In genomic region chr6:150599199-150600002, GRCh38 we compare ENCODE assay signal across 8 cellular contexts. TPM values are rescaled to one million over a fixed set of nuclear protein-coding genes. Genes with fewer than 3 reads are reported as not detected.
DNase-seq lines count a peak whose midpoint lies in the region; ATAC-seq and TF ChIP-seq lines count a peak whose summit lies in the region.

Gene PLEKHG1 (plus strand): TSS chr6:150599885. CDS start chr6:150733682, 133,797 bp downstream.

- H3K4me2 ChIP-seq in BLaER1, result peak within 1 kb of the TSS; percentile 97
- H3K4me2 ChIP-seq in osteoblast (ENCODE audit: insufficient read depth, low read length), result peak within 1 kb of the TSS; percentile 74

- peak within 1 kb of the TSS; percentile 25; the same call in 1 of the 2 replicates for H3K27ac ChIP-seq in BLaER1
- no peak within 1 kb of the TSS for H3K27ac ChIP-seq in osteoblast (ENCODE audit: low read depth, low read length)
- H3K27ac ChIP-seq in upper lobe of right lung, result peak within 1 kb of the TSS; percentile 67

- peaks cover 42% of the 10 kb centered on the region for H3K27me3 ChIP-seq in BLaER1
- H3K27me3 ChIP-seq in osteoblast (ENCODE audit: insufficient read depth, low read length), result peaks cover 57% of the 10 kb centered on the region
- no peaks in the 10 kb centered on the region for H3K27me3 ChIP-seq in upper lobe of right lung

- intact Hi-C loops in upper lobe of right lung (cut with DNase I), result no loop called here

- no peaks in the 10 kb centered on the region for H3K36me3 ChIP-seq in BLaER1
- no peaks in the 10 kb centered on the region for H3K36me3 ChIP-seq in osteoblast (ENCODE audit: insufficient read depth, low read length)
- no peaks in the 10 kb centered on the region for H3K36me3 ChIP-seq in upper lobe of right lung

- H3K4me3 Mint-ChIP-seq in glutamatergic neuron (ENCODE audit: unreplicated experiment), result peak within 1 kb of the TSS; percentile 96

- H3K27ac Mint-ChIP-seq in glutamatergic neuron (ENCODE audit: unreplicated experiment), result peak within 1 kb of the TSS; percentile 82

- TF ChIP-seq CTCF in glutamatergic neuron (IDR thresholded peaks at IDR 0.05; ENCODE audit: partially characterized antibody, unreplicated experiment) (no peak), osteoblast (IDR thresholded peaks at IDR 0.05; ENCODE audit: extremely low read depth, low read depth, low read length) (no peak), upper lobe of right lung (IDR thresholded peaks at IDR 0.05) (no peak)

- H3K4me1 ChIP-seq in BLaER1 (peaks cover 6% of the 10 kb centered on the region; the same call in 1 of the 2 replicates), osteoblast (ENCODE audit: insufficient read depth, low read length) (peaks cover 6% of the 10 kb centered on the region), upper lobe of right lung (peaks cover 15% of the 10 kb centered on the region)

- H3K9me3 ChIP-seq in BLaER1 (no peaks in the 10 kb centered on the region), osteoblast (ENCODE audit: low read depth, low read length) (no peaks in the 10 kb centered on the region), upper lobe of right lung (no peaks in the 10 kb centered on the region)

- H3K36me3 Mint-ChIP-seq in glutamatergic neuron (ENCODE audit: unreplicated experiment), result no peaks in the 10 kb centered on the region

- H4K20me1 ChIP-seq in BLaER1 (0 out of 2 replicates have a peak, but pooled peaks cover 13% of the 10 kb centered on the region), osteoblast (ENCODE audit: insufficient read depth, low read length) (no peaks in the 10 kb centered on the region)

- H3K27me3 Mint-ChIP-seq in glutamatergic neuron (ENCODE audit: unreplicated experiment), result peaks cover 13% of the 10 kb centered on the region

- H3K9ac ChIP-seq in BLaER1, result peak within 1 kb of the TSS; percentile 68

- H2AFZ ChIP-seq in osteoblast (ENCODE audit: low read length), result peak within 1 kb of the TSS; percentile 70

- no peaks in the 10 kb centered on the region for H3K79me2 ChIP-seq in osteoblast (ENCODE audit: insufficient read depth, low read length)

- H3K4me3 ChIP-seq in BLaER1 (peak within 1 kb of the TSS; percentile 81), osteoblast (ENCODE audit: insufficient read depth, low read length) (peak within 1 kb of the TSS; percentile 63), upper lobe of right lung (peak within 1 kb of the TSS; percentile 72)

- peak; percentile 41 for DNase-seq in activated naive CD4-positive, alpha-beta T cell treated with anti-CD3 and anti-CD28 coated beads, Interleukin-2, amount 50 U/mL, for 16 hours
- DNase-seq in glutamatergic neuron, result peak; percentile 79
- peak; percentile 90 for DNase-seq in osteoblast (ENCODE audit: insufficient read length, low spot score, missing footprints)
- DNase-seq in upper lobe of right lung, result peak; percentile 89

- H3K4me1 Mint-ChIP-seq in glutamatergic neuron (ENCODE audit: low read depth, unreplicated experiment), result no peaks in the 10 kb centered on the region

- ATAC-seq in GM19324 (IDR thresholded peaks at IDR 0.05; ENCODE audit: low FRiP score, unreplicated experiment) (peak; percentile 77), HG03432 (IDR thresholded peaks at IDR 0.05; ENCODE audit: unreplicated experiment) (peak; percentile 86), upper lobe of right lung (peak; percentile 96)

- H3K9me3 Mint-ChIP-seq in glutamatergic neuron (ENCODE audit: unreplicated experiment), result peaks cover 7% of the 10 kb centered on the region

- TF ChIP-seq POLR2A in Raji (IDR thresholded peaks at IDR 0.05; ENCODE audit: insufficient read depth, low read depth, low read length), result peak; percentile 31; the same call in 1 of the 2 replicates

RNA-seq across cellular contexts. Expression of gene PLEKHG1, which starts in this region (rescaled TPM):
- 7.3 TPM for total RNA-seq in glutamatergic neuron (ENCODE audit: unreplicated experiment)
- total RNA-seq in osteoblast, result 0.36 and 0.88 TPM in 2 replicates
- 34.6 TPM for total RNA-seq in upper lobe of right lung

Comparison
In these comparisons a context has a peak if more than half of its experiments do, and no peak if none do; other contexts are left out.
1. Peak in DNase-seq, H3K4me3 ChIP-seq and H3K4me2 ChIP-seq in osteoblast; RNA of the gene not detected or under 1 TPM.